Comparison of ENCODE assay signal across 17 cellular contexts in genomic region chr17:64008830-64009229, GRCh38. TPM values are rescaled to one million over a fixed set of nuclear protein-coding genes. Genes with fewer than 3 reads are reported as not detected.
A peak's percentile ranks its signal among the peaks of the same experiment; 100 is the strongest.
DNase-seq lines count a peak whose midpoint lies in the region; ATAC-seq and TF ChIP-seq lines count a peak whose summit lies in the region.
"Had no signal": no experiment of that assay in that cellular context is flagged by ENCODE, and none has a peak within 500 bp of the region (broad histone marks: within the 10 kb centered on the region; RNA-seq: fewer than 3 reads in every experiment).

No MANE protein-coding gene starts in this region.

- TF ChIP-seq CTCF in WTC11 (IDR thresholded peaks at IDR 0.05) = no peak

- POLR2A ChIA-PET in WTC11 (lab: Charles Lee) = interaction anchor here (0.6 kb wide), 2 partner anchors 86 to 1019 kb away, joined by 3 read pairs; no protein-coding TSS in a partner anchor

- H3K4me1 ChIP-seq in right cardiac atrium (ENCODE audit: control insufficient read depth, insufficient read depth, low read length) (peaks cover 11% of the 10 kb centered on the region), mucosa of stomach (ENCODE audit: control insufficient read depth, insufficient read depth, low read length) (peaks cover 58% of the 10 kb centered on the region)

- H3K9ac ChIP-seq in mucosa of stomach (ENCODE audit: low read length) = peak overlapping the region; percentile 7

- no peak overlapping the region for H3K4me3 Mint-ChIP-seq in activated naive CD8-positive, alpha-beta T cell treated with anti-CD3 and anti-CD28 coated beads, Interleukin-2, amount 50 U/mL, for 24 hours
- H3K4me3 Mint-ChIP-seq in WTC11 = no peak overlapping the region
- H3K4me3 Mint-ChIP-seq: memory B cell had no signal

- DNase-seq in right cardiac atrium (no peak), left cardiac atrium (no peak), A172 (ENCODE audit: low spot score) (no peak), midbrain (lab: John Stamatoyannopoulos, UW) (no peak), COLO829 (ENCODE audit: low spot score) (no peak), WTC11 (ENCODE audit: low spot score) (no peak)
- DNase-seq in activated naive CD8-positive, alpha-beta T cell treated with anti-CD3 and anti-CD28 coated beads, Interleukin-2, amount 50 U/mL, for 24 hours = no peak
- DNase-seq: effector CD8-positive, alpha-beta T cell; Karpas-422; NCI-H1436 treated with DMSO at 0.1 percent for 48 hours; NCI-H345; WERI-Rb-1 had no signal

- intact Hi-C loops in right cardiac atrium (cut with DNase I) (no loop called here), left cardiac atrium (cut with DNase I) (no loop called here)

- H3K27ac ChIP-seq in right cardiac atrium (ENCODE audit: low read length) = peak overlapping the region; percentile 23
- H3K27ac ChIP-seq: WERI-Rb-1 had no signal

- ATAC-seq in right cardiac atrium = no peak
- no peak for ATAC-seq in left cardiac atrium
- ATAC-seq in activated naive CD8-positive, alpha-beta T cell treated with anti-CD3 and anti-CD28 coated beads, Interleukin-2, amount 50 U/mL, for 24 hours = no peak
- no peak for ATAC-seq in WTC11
- ATAC-seq: GM12878, HCT116 had no signal

- no peaks in the 10 kb centered on the region for H3K9me3 ChIP-seq in right cardiac atrium (ENCODE audit: control insufficient read depth, low read length)
- no peaks in the 10 kb centered on the region for H3K9me3 ChIP-seq in mucosa of stomach (ENCODE audit: control insufficient read depth, low read length)

- peak overlapping the region; percentile 71 for H3K27ac Mint-ChIP-seq in activated naive CD8-positive, alpha-beta T cell treated with anti-CD3 and anti-CD28 coated beads, Interleukin-2, amount 50 U/mL, for 24 hours
- no peak overlapping the region for H3K27ac Mint-ChIP-seq in WTC11
- H3K27ac Mint-ChIP-seq: memory B cell had no signal

- no peaks in the 10 kb centered on the region for H3K9me3 Mint-ChIP-seq in activated naive CD8-positive, alpha-beta T cell treated with anti-CD3 and anti-CD28 coated beads, Interleukin-2, amount 50 U/mL, for 24 hours
- H3K9me3 Mint-ChIP-seq in WTC11 = no peaks in the 10 kb centered on the region
- H3K9me3 Mint-ChIP-seq: memory B cell had no signal

- H3K4me1 Mint-ChIP-seq in activated naive CD8-positive, alpha-beta T cell treated with anti-CD3 and anti-CD28 coated beads, Interleukin-2, amount 50 U/mL, for 24 hours = peaks cover 63% of the 10 kb centered on the region
- peaks cover 18% of the 10 kb centered on the region for H3K4me1 Mint-ChIP-seq in WTC11

- H3K27me3 Mint-ChIP-seq in activated naive CD8-positive, alpha-beta T cell treated with anti-CD3 and anti-CD28 coated beads, Interleukin-2, amount 50 U/mL, for 24 hours = no peaks in the 10 kb centered on the region
- no peaks in the 10 kb centered on the region; the same call in 1 of the 2 replicates for H3K27me3 Mint-ChIP-seq in WTC11 (ENCODE audit: low read depth)
- H3K27me3 Mint-ChIP-seq: memory B cell had no signal

- WGBS in right cardiac atrium = 60% methylated on average over 4 of the region's 4 CpGs

- H3K27me3 ChIP-seq in right cardiac atrium (ENCODE audit: control insufficient read depth, insufficient read depth) = no peaks in the 10 kb centered on the region
- peaks cover 3% of the 10 kb centered on the region for H3K27me3 ChIP-seq in mucosa of stomach (ENCODE audit: control insufficient read depth, insufficient read depth, low read length)

- peaks cover 21% of the 10 kb centered on the region for H3K36me3 Mint-ChIP-seq in activated naive CD8-positive, alpha-beta T cell treated with anti-CD3 and anti-CD28 coated beads, Interleukin-2, amount 50 U/mL, for 24 hours (ENCODE audit: low read depth)
- H3K36me3 Mint-ChIP-seq in WTC11 = no peaks in the 10 kb centered on the region

- no peaks in the 10 kb centered on the region for H3K36me3 ChIP-seq in mucosa of stomach (ENCODE audit: control insufficient read depth, insufficient read depth, low read length)
- H3K36me3 ChIP-seq: WERI-Rb-1 had no signal

- CTCF ChIA-PET in WTC11 (lab: Charles Lee) = interaction anchor here (0.7 to 1.6 kb wide), 2 partner anchors 62 to 562 kb away, joined by 3 to 4 read pairs; no protein-coding TSS in a partner anchor

- H3K4me3 ChIP-seq in right cardiac atrium (ENCODE audit: low read length) (no peak overlapping the region), mucosa of stomach (ENCODE audit: low read length) (no peak overlapping the region)
- H3K4me3 ChIP-seq: GM12878, skin epidermis had no signal

TF ChIP-seq in WTC11, 78 proteins besides CTCF, POLR2A, EP300 and RAD21:
- TF ChIP-seq FOXK1 (CRISPR knock-in tag; IDR thresholded peaks at IDR 0.05) = no peak
- no peak for TF ChIP-seq KAT7 (CRISPR knock-in tag; IDR thresholded peaks at IDR 0.05; ENCODE audit: borderline replicate concordance)
- TF ChIP-seq ZNF138 (CRISPR knock-in tag; conservative IDR thresholded peaks at IDR 0.05) = no peak
- no peak for TF ChIP-seq JAZF1 (CRISPR knock-in tag; IDR thresholded peaks at IDR 0.05)
- TF ChIP-seq NFYB (CRISPR knock-in tag; conservative IDR thresholded peaks at IDR 0.05; ENCODE audit: low read depth) = no peak
- TF ChIP-seq, protein P1, sequence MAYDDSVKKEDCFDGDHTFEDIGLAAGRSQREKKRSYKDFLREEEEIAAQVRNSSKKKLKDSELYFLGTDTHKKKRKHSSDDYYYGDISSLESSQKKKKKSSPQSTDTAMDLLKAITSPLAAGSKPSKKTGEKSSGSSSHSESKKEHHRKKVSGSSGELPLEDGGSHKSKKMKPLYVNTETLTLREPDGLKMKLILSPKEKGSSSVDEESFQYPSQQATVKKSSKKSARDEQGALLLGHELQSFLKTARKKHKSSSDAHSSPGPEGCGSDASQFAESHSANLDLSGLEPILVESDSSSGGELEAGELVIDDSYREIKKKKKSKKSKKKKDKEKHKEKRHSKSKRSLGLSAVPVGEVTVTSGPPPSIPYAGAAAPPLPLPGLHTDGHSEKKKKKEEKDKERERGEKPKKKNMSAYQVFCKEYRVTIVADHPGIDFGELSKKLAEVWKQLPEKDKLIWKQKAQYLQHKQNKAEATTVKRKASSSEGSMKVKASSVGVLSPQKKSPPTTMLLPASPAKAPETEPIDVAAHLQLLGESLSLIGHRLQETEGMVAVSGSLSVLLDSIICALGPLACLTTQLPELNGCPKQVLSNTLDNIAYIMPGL (CRISPR knock-in tag; IDR thresholded peaks at IDR 0.05) = no peak
- no peak for TF ChIP-seq ELF4 (CRISPR knock-in tag; IDR thresholded peaks at IDR 0.05; ENCODE audit: low read depth)
- no peak for TF ChIP-seq AR (CRISPR knock-in tag; IDR thresholded peaks at IDR 0.05)
- no peak for TF ChIP-seq SMAD4 (CRISPR knock-in tag; IDR thresholded peaks at IDR 0.05)

RNA-seq across cellular contexts. Expression of gene PRR29, which starts 10.7 kb away (rescaled TPM):
- under 1 TPM in 3 of 4 donors, not detected in 1; 0.11 to 0.25 (median 0.15) TPM for total RNA-seq in right cardiac atrium
- 0.45 TPM for polyA plus RNA-seq in right cardiac atrium
- total RNA-seq in left cardiac atrium = under 1 TPM; 0.24 to 0.35 TPM
- 0.31 and 0.76 TPM in 2 replicates for total RNA-seq in A172 (2014; rRNA removed; shearing (Covaris generic))
- total RNA-seq in WTC11 (2021) = 0.64 to 1.1 TPM (median 0.85 TPM) in 3 replicates

RNA-seq across cellular contexts. Expression of gene ICAM2, which starts 11.6 kb away (rescaled TPM):
- 10 to 100 TPM; 17.6 to 31.7 (median 26.3) TPM for total RNA-seq in right cardiac atrium
- polyA plus RNA-seq in right cardiac atrium = 50.3 TPM
- 10 to 100 TPM; 33.0 to 67.4 TPM for total RNA-seq in left cardiac atrium
- 0.17 and 0.22 TPM in 2 replicates for total RNA-seq in A172 (2014; rRNA removed; shearing (Covaris generic))
- total RNA-seq in WTC11 (2021) = 0.33 to 0.57 TPM (median 0.44 TPM) in 3 replicates

RNA-seq across cellular contexts. Expression of gene SCN4A, which starts 36.1 kb away (rescaled TPM):
- total RNA-seq in right cardiac atrium (1 to 10 TPM; 1.7 to 5.8 (median 3.0) TPM), left cardiac atrium (1 to 10 TPM in 1 of 2 donors, under 1 TPM in 1; 0.41 to 1.0 TPM), WTC11 (2021) (5.2 to 5.8 TPM (median 5.5 TPM) in 3 replicates)
- polyA plus RNA-seq in right cardiac atrium = 1.6 TPM
- 0.02 TPM in 1 of 2 replicates, not detected in the other for total RNA-seq in A172 (2014; rRNA removed; shearing (Covaris generic))

Comparison
In these comparisons a context has a peak if more than half of its experiments do, and no peak if none do; other contexts are left out.
1. RNA of gene ICAM2, which starts 11.6 kb away (total RNA-seq): 33.0 to 67.4 TPM in left cardiac atrium and 17.6 to 31.7 TPM in right cardiac atrium; 0.33 to 0.57 TPM in WTC11 and 0.17 to 0.22 TPM in A172; every median in the first group is over 10 times any median in the second.